12 cellular contexts compared by ENCODE assay signal in genomic region chr3:113304856-113305540, GRCh38.
"Had no signal": no experiment of that assay in that cellular context is flagged by ENCODE, and none has a peak within 500 bp of the region (broad histone marks: within the 10 kb centered on the region; RNA-seq: fewer than 3 reads in every experiment).

No MANE protein-coding gene starts in this region.

- H3K9me3 Mint-ChIP-seq: activated CD4-positive, alpha-beta memory T cell treated with anti-CD3 and anti-CD28 coated beads for 36 hours; activated naive CD8-positive, alpha-beta T cell treated with anti-CD3 and anti-CD28 coated beads for 36 hours; activated T-cell treated with anti-CD3 and anti-CD28 coated beads, Interleukin-2, amount 50 U/mL, for 4 hours; stimulated activated memory B cell treated with anti-CD40 and anti-IgM and Interleukin-4, amounts not matched to agents 10 μg/mL and 1 μg/mL and 100 μg/mL, for 72 hours had no signal

- H3K9me3 ChIP-seq: ascending aorta, esophagus squamous epithelium, gastrocnemius medialis, heart right ventricle, upper lobe of right lung had no signal

- H3K4me1 ChIP-seq: ascending aorta, esophagus squamous epithelium, gastrocnemius medialis, heart right ventricle, upper lobe of right lung had no signal

- H3K27me3 ChIP-seq: ascending aorta, esophagus squamous epithelium, gastrocnemius medialis, heart right ventricle, upper lobe of right lung had no signal

- H3K27ac Mint-ChIP-seq: activated CD4-positive, alpha-beta memory T cell treated with anti-CD3 and anti-CD28 coated beads for 36 hours; activated naive CD8-positive, alpha-beta T cell treated with anti-CD3 and anti-CD28 coated beads for 36 hours; stimulated activated memory B cell treated with anti-CD40 and anti-IgM and Interleukin-4, amounts not matched to agents 10 μg/mL and 1 μg/mL and 100 μg/mL, for 72 hours had no signal

- H3K36me3 ChIP-seq: gastrocnemius medialis had no signal

- DNase-seq: activated CD4-positive, alpha-beta memory T cell treated with anti-CD3 and anti-CD28 coated beads for 36 hours; activated gamma-delta T cell; activated naive CD8-positive, alpha-beta T cell treated with anti-CD3 and anti-CD28 coated beads for 36 hours; activated T-cell treated with anti-CD3 and anti-CD28 coated beads, Interleukin-2, amount 50 U/mL, for 4 hours; esophagus squamous epithelium; gastrocnemius medialis; heart right ventricle; kidney glomerular epithelial cell; small intestine; upper lobe of right lung had no signal

- H3K4me3 Mint-ChIP-seq: activated CD4-positive, alpha-beta memory T cell treated with anti-CD3 and anti-CD28 coated beads for 36 hours; activated naive CD8-positive, alpha-beta T cell treated with anti-CD3 and anti-CD28 coated beads for 36 hours; activated T-cell treated with anti-CD3 and anti-CD28 coated beads, Interleukin-2, amount 50 U/mL, for 4 hours; stimulated activated memory B cell treated with anti-CD40 and anti-IgM and Interleukin-4, amounts not matched to agents 10 μg/mL and 1 μg/mL and 100 μg/mL, for 72 hours had no signal

- H3K4me1 Mint-ChIP-seq: activated naive CD8-positive, alpha-beta T cell treated with anti-CD3 and anti-CD28 coated beads for 36 hours; stimulated activated memory B cell treated with anti-CD40 and anti-IgM and Interleukin-4, amounts not matched to agents 10 μg/mL and 1 μg/mL and 100 μg/mL, for 72 hours had no signal

- H3K27ac ChIP-seq: ascending aorta, esophagus squamous epithelium, gastrocnemius medialis, heart right ventricle, upper lobe of right lung had no signal

- ATAC-seq: activated T-cell treated with anti-CD3 and anti-CD28 coated beads, Interleukin-2, amount 50 U/mL, for 4 hours; gastrocnemius medialis; heart right ventricle; stimulated activated memory B cell treated with anti-CD40 and anti-IgM and Interleukin-4, amounts not matched to agents 10 μg/mL and 1 μg/mL and 100 μg/mL, for 72 hours; upper lobe of right lung had no signal

- H3K4me3 ChIP-seq: ascending aorta, esophagus squamous epithelium, gastrocnemius medialis, heart right ventricle, upper lobe of right lung had no signal
